ENCODE assay signal across 1 cellular context in genomic region chr7:30795161-30795943, GRCh38.
TF ChIP-seq lines count a peak whose summit lies in the region.

No MANE protein-coding gene starts in this region.

TF ChIP-seq in WTC11, 78 proteins besides CTCF, POLR2A, EP300 and RAD21 (continued from another document):
- TF ChIP-seq, protein P1, sequence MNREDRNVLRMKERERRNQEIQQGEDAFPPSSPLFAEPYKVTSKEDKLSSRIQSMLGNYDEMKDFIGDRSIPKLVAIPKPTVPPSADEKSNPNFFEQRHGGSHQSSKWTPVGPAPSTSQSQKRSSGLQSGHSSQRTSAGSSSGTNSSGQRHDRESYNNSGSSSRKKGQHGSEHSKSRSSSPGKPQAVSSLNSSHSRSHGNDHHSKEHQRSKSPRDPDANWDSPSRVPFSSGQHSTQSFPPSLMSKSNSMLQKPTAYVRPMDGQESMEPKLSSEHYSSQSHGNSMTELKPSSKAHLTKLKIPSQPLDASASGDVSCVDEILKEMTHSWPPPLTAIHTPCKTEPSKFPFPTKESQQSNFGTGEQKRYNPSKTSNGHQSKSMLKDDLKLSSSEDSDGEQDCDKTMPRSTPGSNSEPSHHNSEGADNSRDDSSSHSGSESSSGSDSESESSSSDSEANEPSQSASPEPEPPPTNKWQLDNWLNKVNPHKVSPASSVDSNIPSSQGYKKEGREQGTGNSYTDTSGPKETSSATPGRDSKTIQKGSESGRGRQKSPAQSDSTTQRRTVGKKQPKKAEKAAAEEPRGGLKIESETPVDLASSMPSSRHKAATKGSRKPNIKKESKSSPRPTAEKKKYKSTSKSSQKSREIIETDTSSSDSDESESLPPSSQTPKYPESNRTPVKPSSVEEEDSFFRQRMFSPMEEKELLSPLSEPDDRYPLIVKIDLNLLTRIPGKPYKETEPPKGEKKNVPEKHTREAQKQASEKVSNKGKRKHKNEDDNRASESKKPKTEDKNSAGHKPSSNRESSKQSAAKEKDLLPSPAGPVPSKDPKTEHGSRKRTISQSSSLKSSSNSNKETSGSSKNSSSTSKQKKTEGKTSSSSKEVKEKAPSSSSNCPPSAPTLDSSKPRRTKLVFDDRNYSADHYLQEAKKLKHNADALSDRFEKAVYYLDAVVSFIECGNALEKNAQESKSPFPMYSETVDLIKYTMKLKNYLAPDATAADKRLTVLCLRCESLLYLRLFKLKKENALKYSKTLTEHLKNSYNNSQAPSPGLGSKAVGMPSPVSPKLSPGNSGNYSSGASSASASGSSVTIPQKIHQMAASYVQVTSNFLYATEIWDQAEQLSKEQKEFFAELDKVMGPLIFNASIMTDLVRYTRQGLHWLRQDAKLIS (CRISPR knock-in tag; IDR thresholded peaks at IDR 0.05; ENCODE audit: borderline replicate concordance) = no peak
- TF ChIP-seq ZNF396 (CRISPR knock-in tag; IDR thresholded peaks at IDR 0.05; ENCODE audit: borderline replicate concordance) = no peak
